14 cellular contexts compared by ENCODE assay signal in the genomic region with DNA sequence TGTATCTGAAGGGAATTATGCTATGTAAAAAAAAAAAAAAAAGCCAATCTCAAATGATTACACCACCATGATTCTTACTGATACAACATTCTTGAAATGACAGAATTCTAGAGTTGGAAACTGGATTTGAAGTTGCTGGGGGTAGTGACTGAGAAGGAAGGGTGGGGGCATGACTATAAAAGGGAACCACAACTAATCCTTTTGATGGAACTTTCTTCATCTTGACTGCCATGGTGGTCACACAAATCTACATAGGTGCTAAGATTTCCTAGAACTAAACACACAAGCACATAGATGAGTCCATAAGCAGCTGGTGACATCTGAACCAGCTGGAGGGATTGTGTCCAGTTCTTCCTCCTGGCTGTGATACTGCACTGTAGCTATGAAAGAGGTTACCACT.
"Had no signal": no experiment of that assay in that cellular context is flagged by ENCODE, and none has a peak within 500 bp of the region (broad histone marks: within the 10 kb centered on the region; RNA-seq: fewer than 3 reads in every experiment).

No MANE protein-coding gene starts in this region.

- ATAC-seq: body of pancreas, heart left ventricle, left lung, sciatic nerve had no signal

- DNase-seq: activated CD4-positive, CD25-positive, alpha-beta regulatory T cell; activated naive CD4-positive, alpha-beta T cell; body of pancreas; central memory CD4-positive, alpha-beta T cell; cortex of kidney; effector CD8-positive, alpha-beta T cell; foreskin melanocyte; heart left ventricle; left lung; spleen; stimulated activated CD4-positive, alpha-beta T cell treated with anti-CD3 and anti-CD28 coated beads, Interleukin-2, amount 100 ng/mL, for 24 hours; stomach had no signal

- FAIRE-seq: islet of Langerhans had no signal
